Comparison of ENCODE assay signal across 8 cellular contexts in genomic region chr5:67015577-67016290, GRCh38.
A peak's percentile ranks its signal among the peaks of the same experiment; 100 is the strongest.
DNase-seq lines count a peak whose midpoint lies in the region; ATAC-seq and TF ChIP-seq lines count a peak whose summit lies in the region.

No MANE protein-coding gene starts in this region.

- no peaks in the 10 kb centered on the region for H3K36me3 Mint-ChIP-seq in chondrocyte (ENCODE audit: low read depth)
- peaks cover 0 to 14% (median 7%) of the 10 kb centered on the region in 3 donors for H3K36me3 Mint-ChIP-seq in naive thymus-derived CD8-positive, alpha-beta T cell

- H3K4me3 ChIP-seq in BE2C (ENCODE audit: low read depth, low read length) (peak overlapping the region; percentile 41), mucosa of descending colon (no peak overlapping the region)

- no peaks in the 10 kb centered on the region for H3K27me3 ChIP-seq in BE2C

- DNase-seq in BE2C (peak; percentile 37), NCI-H2029 (lab: John Stamatoyannopoulos, UW) (peak; percentile 69), chondrocyte (ENCODE audit: low spot score) (no peak), mucosa of descending colon (no peak), activated gamma-delta T cell treated with Interleukin-2 at 50 U/mL for 16 hours (no peak), cerebellar nuclear complex (lab: John Stamatoyannopoulos, UW) (no peak), T-helper 9 cell (no peak)
- no peak for DNase-seq in naive thymus-derived CD8-positive, alpha-beta T cell

- H3K4me1 ChIP-seq in BE2C, result peaks cover 12% of the 10 kb centered on the region; the same call in 1 of the 2 replicates
- H3K4me1 ChIP-seq in mucosa of descending colon (ENCODE audit: low read depth), result peaks cover 7% of the 10 kb centered on the region

- H3K4me1 Mint-ChIP-seq in chondrocyte (ENCODE audit: low read depth), result peaks cover 44% of the 10 kb centered on the region
- peaks cover 24 to 48% (median 39%) of the 10 kb centered on the region in 4 donors for H3K4me1 Mint-ChIP-seq in naive thymus-derived CD8-positive, alpha-beta T cell

- POLR2A ChIA-PET in naive thymus-derived CD8-positive, alpha-beta T cell (lab: Charles Lee), result no interaction called here

- H3K9me3 Mint-ChIP-seq in chondrocyte (ENCODE audit: low read depth), result no peaks in the 10 kb centered on the region
- H3K9me3 Mint-ChIP-seq in naive thymus-derived CD8-positive, alpha-beta T cell, result no peaks in the 10 kb centered on the region

- no peak for TF ChIP-seq CTCF in BE2C (IDR thresholded peaks at IDR 0.05; ENCODE audit: low read depth, low read length)
- TF ChIP-seq CTCF in chondrocyte (IDR thresholded peaks at IDR 0.05), result no peak
- no peak for TF ChIP-seq CTCF in mucosa of descending colon (IDR thresholded peaks at IDR 0.05)

- H3K27me3 Mint-ChIP-seq in chondrocyte (ENCODE audit: low read depth), result no peaks in the 10 kb centered on the region
- no peaks in the 10 kb centered on the region for H3K27me3 Mint-ChIP-seq in naive thymus-derived CD8-positive, alpha-beta T cell

- H3K9me3 ChIP-seq in BE2C, result no peaks in the 10 kb centered on the region
- H3K9me3 ChIP-seq in mucosa of descending colon, result no peaks in the 10 kb centered on the region

- H3K4me3 Mint-ChIP-seq in chondrocyte (ENCODE audit: unreplicated experiment), result no peak overlapping the region
- no peak overlapping the region for H3K4me3 Mint-ChIP-seq in naive thymus-derived CD8-positive, alpha-beta T cell

- H3K27ac Mint-ChIP-seq in chondrocyte (ENCODE audit: unreplicated experiment), result peak overlapping the region; percentile 50
- H3K27ac Mint-ChIP-seq in naive thymus-derived CD8-positive, alpha-beta T cell, result peak overlapping the region in 1 of 10 donors; percentile 18

- H3K36me3 ChIP-seq in BE2C, result no peaks in the 10 kb centered on the region
- no peaks in the 10 kb centered on the region for H3K36me3 ChIP-seq in mucosa of descending colon (ENCODE audit: low read depth)

- intact Hi-C loops in mucosa of descending colon (cut with DNase I, micrococcal nuclease), result no loop called here

- ATAC-seq in mucosa of descending colon, result peak; percentile 65
- no peak for ATAC-seq in naive thymus-derived CD8-positive, alpha-beta T cell

Comparison
In these comparisons a context has a peak if more than half of its experiments do, and no peak if none do; other contexts are left out.
1. DNase-seq: peak in BE2C (single experiment) and NCI-H2029 (single experiment); none in chondrocyte (single experiment), mucosa of descending colon (0 of 3), activated gamma-delta T cell treated with Interleukin-2 at 50 U/mL for 16 hours (single experiment), naive thymus-derived CD8-positive, alpha-beta T cell (0 of 10), cerebellar nuclear complex (0 of 2) and T-helper 9 cell (single experiment).